Comparison of ENCODE assay signal across 8 cellular contexts in genomic region chr5:14145356-14146334, GRCh38. TPM values are rescaled to one million over a fixed set of nuclear protein-coding genes. Genes with fewer than 3 reads are reported as not detected.
A peak's percentile ranks its signal among the peaks of the same experiment; 100 is the strongest.
DNase-seq lines count a peak whose midpoint lies in the region; ATAC-seq and TF ChIP-seq lines count a peak whose summit lies in the region.

No MANE protein-coding gene starts in this region.

- DNase-seq in GM10248 (ENCODE audit: extremely low spot score), result peak; percentile 82
- DNase-seq in T-helper 17 cell, result no peak
- peak; percentile 50 for DNase-seq in glomerular visceral epithelial cell (ENCODE audit: extremely low spot score)
- no peak for DNase-seq in retinal pigment epithelial cell (ENCODE audit: low read depth)
- no peak for DNase-seq in NCI-H1930 (lab: John Stamatoyannopoulos, UW)
- no peak for DNase-seq in RPMI8226
- DNase-seq in KG1 (lab: John Stamatoyannopoulos, UW), result no peak
- no peak for DNase-seq in NK-92 treated with Interleukin-12 subunit alpha and Interleukin-12 subunit beta, amount 100 ng/mL, for 24 hours (lab: John Stamatoyannopoulos, UW)

- CTCF ChIA-PET in GM10248 (lab: Yijun Ruan, JAX), result interaction anchor here (0.7 to 2.9 kb wide), 8 partner anchors 9 to 125 kb away, joined by 3 to 13 read pairs (median 4); no protein-coding TSS in a partner anchor

- peaks cover 5% of the 10 kb centered on the region for H3K9me3 ChIP-seq in T-helper 17 cell (ENCODE audit: control insufficient read depth, low read length, poor library complexity, severe bottlenecking)

- peaks cover 39% of the 10 kb centered on the region for H3K27me3 Mint-ChIP-seq in T-helper 17 cell

- peaks cover 8% of the 10 kb centered on the region for H3K4me1 Mint-ChIP-seq in T-helper 17 cell

- no peak overlapping the region for H3K27ac Mint-ChIP-seq in T-helper 17 cell

- no peak for TF ChIP-seq CTCF in GM10248 (IDR thresholded peaks at IDR 0.05; ENCODE audit: control extremely low read depth, extremely low read depth, low read depth, missing control alignments)
- TF ChIP-seq CTCF in retinal pigment epithelial cell (conservative IDR thresholded peaks at IDR 0.05; ENCODE audit: low read depth, low read length), result no peak

- H3K4me3 ChIP-seq in retinal pigment epithelial cell (ENCODE audit: low read length), result peak overlapping the region; percentile 97

- H3K36me3 Mint-ChIP-seq in T-helper 17 cell (ENCODE audit: low read depth), result no peaks in the 10 kb centered on the region

- POLR2A ChIA-PET in GM10248 (lab: Yijun Ruan, JAX), result interaction anchor here (0.6 to 1.3 kb wide), 8 partner anchors 9 to 1198 kb away, joined by 3 to 8 read pairs (median 4); no protein-coding TSS in a partner anchor

- H3K4me3 Mint-ChIP-seq in T-helper 17 cell, result peak overlapping the region; percentile 92

- ATAC-seq in T-helper 17 cell, result no peak

RNA-seq across cellular contexts. Expression of gene TRIO, which starts 2.5 kb away (rescaled TPM):
- 10 to 100 TPM; 19.3 to 19.5 TPM for total RNA-seq in T-helper 17 cell

Comparison
In these comparisons a context has a peak if more than half of its experiments do, and no peak if none do; other contexts are left out.
1. DNase-seq: peak in GM10248 (single experiment) and glomerular visceral epithelial cell (single experiment); none in T-helper 17 cell (0 of 3), retinal pigment epithelial cell (single experiment), NCI-H1930 (0 of 2), RPMI8226 (single experiment), KG1 (single experiment) and NK-92 treated with Interleukin-12 subunit alpha and Interleukin-12 subunit beta, amount 100 ng/mL, for 24 hours (single experiment).